13 cellular contexts compared by ENCODE assay signal in the genomic region with DNA sequence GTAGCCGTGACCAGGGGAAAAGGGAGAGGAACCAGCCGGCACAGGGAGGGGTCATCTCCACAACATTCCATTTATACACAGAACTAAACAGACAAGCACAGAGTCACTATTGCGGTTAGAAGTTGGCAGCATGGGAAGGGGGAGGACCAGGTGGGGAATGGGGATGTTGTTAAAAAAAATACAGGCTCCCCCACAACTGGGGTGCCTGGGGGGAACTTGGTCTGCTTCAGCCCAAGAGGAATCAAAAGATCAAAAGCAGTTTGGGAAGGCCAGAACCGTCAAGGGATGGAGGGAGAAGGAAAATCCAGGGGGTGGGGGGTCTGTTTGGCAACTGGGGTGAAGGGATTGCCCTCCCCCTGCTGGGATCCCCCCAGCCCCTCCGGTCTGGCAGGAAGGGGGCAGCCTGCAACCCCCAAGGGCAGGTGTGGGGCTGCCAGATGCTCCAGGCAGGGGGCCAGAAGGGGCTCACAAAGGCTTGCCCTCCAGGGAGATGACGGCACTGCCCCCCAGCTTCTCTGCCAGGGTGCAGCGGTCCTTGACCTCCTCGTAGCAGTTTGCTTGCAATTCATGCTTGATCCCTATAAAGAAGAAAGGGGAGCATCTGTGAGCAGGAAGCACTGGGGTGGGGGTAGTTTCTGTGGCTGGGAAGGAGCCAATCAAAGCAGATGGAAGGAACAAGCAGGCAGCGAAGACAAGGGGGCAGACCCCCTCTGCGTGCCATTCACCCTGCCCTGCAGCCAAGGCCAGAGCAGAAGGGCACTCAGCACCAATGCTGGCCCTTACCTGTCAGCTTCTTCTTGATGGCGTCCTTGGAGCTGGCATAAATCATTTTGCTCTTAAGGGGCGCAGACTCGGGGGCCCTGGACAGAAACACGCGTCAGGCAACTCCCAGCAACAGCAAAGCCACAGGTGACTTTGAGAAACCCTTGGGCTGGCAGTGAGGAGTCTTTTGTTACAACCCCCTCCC. TPM values are rescaled to one million over a fixed set of nuclear protein-coding genes. Genes with fewer than 3 reads are reported as not detected.
DNase-seq lines count a peak whose midpoint lies in the region; ATAC-seq and TF ChIP-seq lines count a peak whose summit lies in the region.
"Had no signal": no experiment of that assay in that cellular context is flagged by ENCODE, and none has a peak within 500 bp of the region (broad histone marks: within the 10 kb centered on the region; RNA-seq: fewer than 3 reads in every experiment).

No MANE protein-coding gene starts in this region.

- peak overlapping the region; percentile 93 to 97 for H3K4me3 ChIP-seq in mucosa of rectum (ENCODE audit: low read length in 2 of 2)
- H3K4me3 ChIP-seq in lower leg skin (ENCODE audit: low read depth, poor library complexity, severe bottlenecking), result no peak overlapping the region

- WGBS in lower leg skin, 2 donors, result 78 to 79% methylated on average over 15 of the region's 15 CpGs

- DNase-seq in stimulated activated naive CD8-positive, alpha-beta T cell treated with anti-CD3 and anti-CD28 coated beads, Interleukin-15, Interleukin-2, amounts not matched to agents 100 U/mL and 50 U/mL, for 24 hours, result no peak
- DNase-seq in activated naive CD8-positive, alpha-beta T cell treated with anti-CD3 and anti-CD28 coated beads, Interleukin-2, amount 10 ng/mL, durations not matched to agents 7 days and 5 days, result no peak
- no peak for DNase-seq in lower leg skin (ENCODE audit: low spot score in 2 of 2)
- DNase-seq in erythroblast (lab: John Stamatoyannopoulos, UW), result no peak
- no peak for DNase-seq in ureter (ENCODE audit: low spot score)
- DNase-seq: caudate nucleus, DMS79, hippocampal formation, NCI-H526 treated with DMSO at 0.1 percent for 48 hours, nucleus accumbens had no signal

- peaks cover 62 to 69% of the 10 kb centered on the region in 2 donors for H3K4me1 ChIP-seq in mucosa of rectum (ENCODE audit: control insufficient read depth in 2 of 2, insufficient read depth in 2 of 2, low read length in 2 of 2)

- TF ChIP-seq POLR2A in lower leg skin (IDR thresholded peaks at IDR 0.05) (no peak), erythroblast (IDR thresholded peaks at IDR 0.05; ENCODE audit: low read length) (no peak)

- peaks cover 45 to 61% of the 10 kb centered on the region in 2 donors for H3K36me3 ChIP-seq in mucosa of rectum (ENCODE audit: control insufficient read depth in 2 of 2, insufficient read depth in 2 of 2, low read length in 2 of 2)

- no peak for TF ChIP-seq CTCF in lower leg skin (IDR thresholded peaks at IDR 0.05)

- H3K27ac ChIP-seq in mucosa of rectum (ENCODE audit: low read depth in 2 of 2, low read length in 2 of 2), result peak overlapping the region; percentile 99

- H3K9ac ChIP-seq in mucosa of rectum (ENCODE audit: low read depth in 1 of 2, low read length in 2 of 2), result peak overlapping the region; percentile 38 to 96

- no peak for ATAC-seq in stimulated activated naive CD8-positive, alpha-beta T cell treated with anti-CD3 and anti-CD28 coated beads, Interleukin-15, Interleukin-2, amounts not matched to agents 100 U/mL and 50 U/mL, for 24 hours
- ATAC-seq in activated naive CD8-positive, alpha-beta T cell treated with anti-CD3 and anti-CD28 coated beads, Interleukin-2, amount 10 ng/mL, durations not matched to agents 7 days and 5 days (ENCODE audit: low read depth), result no peak
- no peak for ATAC-seq in GM21717 (IDR thresholded peaks at IDR 0.05; ENCODE audit: unreplicated experiment)

- peak overlapping the region; percentile 88 for H3K27ac Mint-ChIP-seq in stimulated activated naive CD8-positive, alpha-beta T cell treated with anti-CD3 and anti-CD28 coated beads, Interleukin-15, Interleukin-2, amounts not matched to agents 100 ng/mL and 50 ng/mL, for 24 hours
- H3K27ac Mint-ChIP-seq in activated naive CD8-positive, alpha-beta T cell treated with anti-CD3 and anti-CD28 coated beads, Interleukin-2, amount 10 ng/mL, durations not matched to agents 7 days and 5 days, result peak overlapping the region; percentile 62

- peak overlapping the region; percentile 96 for H3K4me3 Mint-ChIP-seq in stimulated activated naive CD8-positive, alpha-beta T cell treated with anti-CD3 and anti-CD28 coated beads, Interleukin-15, Interleukin-2, amounts not matched to agents 100 ng/mL and 50 ng/mL, for 24 hours
- peak overlapping the region; percentile 90 for H3K4me3 Mint-ChIP-seq in activated naive CD8-positive, alpha-beta T cell treated with anti-CD3 and anti-CD28 coated beads, Interleukin-2, amount 10 ng/mL, durations not matched to agents 7 days and 5 days

- no peaks in the 10 kb centered on the region for H3K9me3 Mint-ChIP-seq in stimulated activated naive CD8-positive, alpha-beta T cell treated with anti-CD3 and anti-CD28 coated beads, Interleukin-15, Interleukin-2, amounts not matched to agents 100 ng/mL and 50 ng/mL, for 24 hours
- H3K9me3 Mint-ChIP-seq in activated naive CD8-positive, alpha-beta T cell treated with anti-CD3 and anti-CD28 coated beads, Interleukin-2, amount 10 ng/mL, durations not matched to agents 7 days and 5 days, result peaks cover 2% of the 10 kb centered on the region

- no peaks in the 10 kb centered on the region for H3K27me3 Mint-ChIP-seq in stimulated activated naive CD8-positive, alpha-beta T cell treated with anti-CD3 and anti-CD28 coated beads, Interleukin-15, Interleukin-2, amounts not matched to agents 100 ng/mL and 50 ng/mL, for 24 hours
- no peaks in the 10 kb centered on the region for H3K27me3 Mint-ChIP-seq in activated naive CD8-positive, alpha-beta T cell treated with anti-CD3 and anti-CD28 coated beads, Interleukin-2, amount 10 ng/mL, durations not matched to agents 7 days and 5 days

- no peaks in the 10 kb centered on the region for H3K9me3 ChIP-seq in mucosa of rectum (ENCODE audit: control insufficient read depth in 2 of 2, low read length in 2 of 2)

- POLR2A ChIA-PET in activated naive CD8-positive, alpha-beta T cell treated with anti-CD3 and anti-CD28 coated beads, Interleukin-2, amount 10 ng/mL, durations not matched to agents 7 days and 5 days (lab: Charles Lee), result interaction anchor here (0.7 kb wide), 1 partner anchor 73 kb away, joined by 3 read pairs; no protein-coding TSS in a partner anchor

- H3K27me3 ChIP-seq in mucosa of rectum (ENCODE audit: control insufficient read depth in 2 of 2, insufficient read depth in 2 of 2, low read length in 2 of 2), result no peaks in the 10 kb centered on the region

- H3K4me1 Mint-ChIP-seq in stimulated activated naive CD8-positive, alpha-beta T cell treated with anti-CD3 and anti-CD28 coated beads, Interleukin-15, Interleukin-2, amounts not matched to agents 100 ng/mL and 50 ng/mL, for 24 hours (ENCODE audit: low read depth), result peaks cover 45% of the 10 kb centered on the region
- peaks cover 37% of the 10 kb centered on the region for H3K4me1 Mint-ChIP-seq in activated naive CD8-positive, alpha-beta T cell treated with anti-CD3 and anti-CD28 coated beads, Interleukin-2, amount 10 ng/mL, durations not matched to agents 7 days and 5 days

- intact Hi-C loops in lower leg skin (cut with DNase I; ENCODE audit: low total_unique reads), result no loop called here

- H3K36me3 Mint-ChIP-seq in stimulated activated naive CD8-positive, alpha-beta T cell treated with anti-CD3 and anti-CD28 coated beads, Interleukin-15, Interleukin-2, amounts not matched to agents 100 ng/mL and 50 ng/mL, for 24 hours (ENCODE audit: low read depth), result peaks cover 56% of the 10 kb centered on the region
- peaks cover 52% of the 10 kb centered on the region for H3K36me3 Mint-ChIP-seq in activated naive CD8-positive, alpha-beta T cell treated with anti-CD3 and anti-CD28 coated beads, Interleukin-2, amount 10 ng/mL, durations not matched to agents 7 days and 5 days

RNA-seq across cellular contexts. Expression of gene CFL1, which starts 2.8 kb away (rescaled TPM):
- 1,000 to 10,000 TPM; 1,357 to 1,424 TPM for total RNA-seq in activated naive CD8-positive, alpha-beta T cell treated with anti-CD3 and anti-CD28 coated beads, Interleukin-2, amount 10 ng/mL, durations not matched to agents 7 days and 5 days
- total RNA-seq in lower leg skin, result 100 to 1,000 TPM; 417 to 706 (median 504) TPM
- 887 TPM for total RNA-seq in ureter

RNA-seq across cellular contexts. Expression of gene MUS81, which starts 5.1 kb away (rescaled TPM):
- total RNA-seq in activated naive CD8-positive, alpha-beta T cell treated with anti-CD3 and anti-CD28 coated beads, Interleukin-2, amount 10 ng/mL, durations not matched to agents 7 days and 5 days, result 100 to 1,000 TPM; 102 to 110 TPM
- total RNA-seq in lower leg skin, result 10 to 100 TPM; 29.3 to 38.1 (median 37.1) TPM
- 61.7 TPM for total RNA-seq in ureter

RNA-seq across cellular contexts. Expression of gene EFEMP2, which starts 17.4 kb away (rescaled TPM):
- total RNA-seq in activated naive CD8-positive, alpha-beta T cell treated with anti-CD3 and anti-CD28 coated beads, Interleukin-2, amount 10 ng/mL, durations not matched to agents 7 days and 5 days, result 10 to 100 TPM; 15.3 to 20.0 TPM
- total RNA-seq in lower leg skin (10 to 100 TPM; 12.0 to 29.8 (median 16.3) TPM), ureter (60.0 TPM)

RNA-seq across cellular contexts. Expression of gene SNX32, which starts 21.4 kb away (rescaled TPM):
- total RNA-seq in activated naive CD8-positive, alpha-beta T cell treated with anti-CD3 and anti-CD28 coated beads, Interleukin-2, amount 10 ng/mL, durations not matched to agents 7 days and 5 days, result 1 to 10 TPM; 2.6 to 3.6 TPM
- under 1 TPM; 0.21 to 0.99 (median 0.67) TPM for total RNA-seq in lower leg skin
- 2.6 TPM for total RNA-seq in ureter

RNA-seq across cellular contexts. Expression of gene CTSW, which starts 24.5 kb away (rescaled TPM):
- total RNA-seq in activated naive CD8-positive, alpha-beta T cell treated with anti-CD3 and anti-CD28 coated beads, Interleukin-2, amount 10 ng/mL, durations not matched to agents 7 days and 5 days, result 100 to 1,000 TPM; 161 to 175 TPM
- total RNA-seq in lower leg skin, result under 1 TPM in 3 of 4 donors, not detected in 1; 0.29 to 0.55 (median 0.29) TPM
- 5.7 TPM for total RNA-seq in ureter
